1 cellular context compared by ENCODE assay signal in genomic region chr3:52099006-52099405, GRCh38.
TF ChIP-seq lines count a peak whose summit lies in the region.

No MANE protein-coding gene starts in this region.

TF ChIP-seq in HepG2, 621 proteins besides CTCF, POLR2A, EP300 and RAD21 (continued from another document):
- no peak for TF ChIP-seq ARID4A (CRISPR knock-in tag; IDR thresholded peaks at IDR 0.05; ENCODE audit: borderline replicate concordance)
- no peak for TF ChIP-seq ZNF547 (CRISPR knock-in tag; IDR thresholded peaks at IDR 0.05)
- TF ChIP-seq CCDC6 (CRISPR knock-in tag; IDR thresholded peaks at IDR 0.05), result no peak
- TF ChIP-seq NONO (IDR thresholded peaks at IDR 0.05), result no peak
- TF ChIP-seq NONO (CRISPR knock-in tag; conservative IDR thresholded peaks at IDR 0.05), result no peak
- TF ChIP-seq ZXDC (CRISPR knock-in tag; IDR thresholded peaks at IDR 0.05), result no peak
- no peak for TF ChIP-seq SPEN (CRISPR knock-in tag; IDR thresholded peaks at IDR 0.05; ENCODE audit: low read depth)
- no peak for TF ChIP-seq ZNF20 (CRISPR knock-in tag; IDR thresholded peaks at IDR 0.05)
- no peak for TF ChIP-seq ZBTB26 (CRISPR knock-in tag; IDR thresholded peaks at IDR 0.05; ENCODE audit: borderline replicate concordance)
- no peak for TF ChIP-seq ZMAT5 (CRISPR knock-in tag; IDR thresholded peaks at IDR 0.05; ENCODE audit: borderline replicate concordance, low read depth)
- no peak for TF ChIP-seq ZBTB38 (CRISPR knock-in tag; IDR thresholded peaks at IDR 0.05)
- TF ChIP-seq AGO1 (IDR thresholded peaks at IDR 0.05; ENCODE audit: low read depth, low read length, poor library complexity, severe bottlenecking), result no peak
- no peak for TF ChIP-seq ZNF841 (CRISPR knock-in tag; IDR thresholded peaks at IDR 0.05; ENCODE audit: borderline replicate concordance)
- no peak for TF ChIP-seq ZFP62 (CRISPR knock-in tag; IDR thresholded peaks at IDR 0.05)
- TF ChIP-seq ZNF138 (CRISPR knock-in tag; IDR thresholded peaks at IDR 0.05; ENCODE audit: low read depth), result no peak
